10 cellular contexts compared by ENCODE assay signal in genomic region chr16:27363797-27364196, GRCh38. TPM values are rescaled to one million over a fixed set of nuclear protein-coding genes. Genes with fewer than 3 reads are reported as not detected.
DNase-seq lines count a peak whose midpoint lies in the region; ATAC-seq and TF ChIP-seq lines count a peak whose summit lies in the region.
"Had no signal": no experiment of that assay in that cellular context is flagged by ENCODE, and none has a peak within 500 bp of the region (broad histone marks: within the 10 kb centered on the region; RNA-seq: fewer than 3 reads in every experiment).

No MANE protein-coding gene starts in this region.

- H3K4me1 ChIP-seq in Caco-2 = peaks cover 30% of the 10 kb centered on the region
- peaks cover 11 to 23% of the 10 kb centered on the region in 2 donors for H3K4me1 ChIP-seq in mucosa of rectum (ENCODE audit: control insufficient read depth in 2 of 2, insufficient read depth in 2 of 2, low read length in 2 of 2)

- CTCF ChIA-PET in Caco-2 (lab: Charles Lee) = interaction anchor here (0.7 to 0.8 kb wide), 2 partner anchors 90 to 184 kb away, joined by 3 read pairs; no protein-coding TSS in a partner anchor

- H3K9me3 ChIP-seq in Caco-2 = no peaks in the 10 kb centered on the region
- no peaks in the 10 kb centered on the region for H3K9me3 ChIP-seq in mucosa of rectum (ENCODE audit: control insufficient read depth in 2 of 2, low read length in 2 of 2)

- no peak for ATAC-seq in central memory CD8-positive, alpha-beta T cell (replicated peaks; ENCODE audit: extremely low read depth, poor library complexity, severe bottlenecking)

- H3K27ac Mint-ChIP-seq in Caco-2 (ENCODE audit: unreplicated experiment) = peak overlapping the region; percentile 63
- H3K27ac Mint-ChIP-seq in central memory CD8-positive, alpha-beta T cell (ENCODE audit: low read depth) = peak overlapping the region; percentile 29

- H3K9me3 Mint-ChIP-seq in Caco-2 (ENCODE audit: unreplicated experiment) = no peaks in the 10 kb centered on the region
- H3K9me3 Mint-ChIP-seq in central memory CD8-positive, alpha-beta T cell = no peaks in the 10 kb centered on the region

- H3K9ac ChIP-seq in mucosa of rectum (ENCODE audit: low read depth in 1 of 2, low read length in 2 of 2) = no peak overlapping the region

- intact Hi-C loops in Caco-2 (cut with micrococcal nuclease; ENCODE audit: unreplicated experiment) = loop anchor here (1.0 to 5.0 kb wide), 4 partner anchors 36 to 128 kb away; partner anchors contain the start of genes IL4R and NSMCE1

- H3K4me1 Mint-ChIP-seq in Caco-2 (ENCODE audit: low read depth, unreplicated experiment) = peaks cover 26% of the 10 kb centered on the region
- peaks cover 22% of the 10 kb centered on the region for H3K4me1 Mint-ChIP-seq in central memory CD8-positive, alpha-beta T cell

- no peak overlapping the region for H3K4me3 Mint-ChIP-seq in Caco-2 (ENCODE audit: unreplicated experiment)
- no peak overlapping the region for H3K4me3 Mint-ChIP-seq in central memory CD8-positive, alpha-beta T cell

- peak overlapping the region; percentile 61 to 70 for H3K27ac ChIP-seq in mucosa of rectum (ENCODE audit: low read depth in 2 of 2, low read length in 2 of 2)
- peak overlapping the region in 1 of 2 donors; percentile 14 for H3K27ac ChIP-seq in coronary artery

- H3K27me3 Mint-ChIP-seq in Caco-2 (ENCODE audit: insufficient read depth, unreplicated experiment) = no peaks in the 10 kb centered on the region
- H3K27me3 Mint-ChIP-seq in central memory CD8-positive, alpha-beta T cell = no peaks in the 10 kb centered on the region

- DNase-seq in Caco-2 = no peak
- DNase-seq in NCI-H2029 (lab: John Stamatoyannopoulos, UW) = peak; percentile 81
- no peak for DNase-seq in central memory CD8-positive, alpha-beta T cell (ENCODE audit: low spot score in 2 of 2)
- no peak for DNase-seq in NK-92 treated with Interleukin-12 subunit alpha and Interleukin-12 subunit beta, amount 100 ng/mL, for 24 hours (lab: John Stamatoyannopoulos, UW)
- DNase-seq in medulla oblongata (ENCODE audit: extremely low spot score) = no peak
- no peak for DNase-seq in NOMO-1 (lab: John Stamatoyannopoulos, UW; ENCODE audit: unreplicated experiment in 2 of 2)
- DNase-seq in coronary artery (ENCODE audit: low spot score) = no peak
- DNase-seq: islet precursor cell, NCI-H1048 had no signal

- peaks cover 37% of the 10 kb centered on the region for H3K36me3 Mint-ChIP-seq in Caco-2 (ENCODE audit: insufficient read depth, unreplicated experiment)
- H3K36me3 Mint-ChIP-seq in central memory CD8-positive, alpha-beta T cell (ENCODE audit: insufficient read depth) = peaks cover 35% of the 10 kb centered on the region

- TF ChIP-seq CTCF in Caco-2 (IDR thresholded peaks at IDR 0.05; ENCODE audit: insufficient read depth in 1 of 2, low read depth in 1 of 2, low read length in 1 of 2, severe bottlenecking in 1 of 2, unreplicated experiment in 1 of 2) = no peak
- TF ChIP-seq CTCF in coronary artery (IDR thresholded peaks at IDR 0.05) = no peak

- H3K27me3 ChIP-seq in Caco-2 (replicated peaks; ENCODE audit: control insufficient read depth, insufficient read depth, low read length) (no peaks in the 10 kb centered on the region), mucosa of rectum (ENCODE audit: control insufficient read depth in 2 of 2, insufficient read depth in 2 of 2, low read length in 2 of 2) (peaks cover 0 to 2% of the 10 kb centered on the region in 2 donors)

- peaks cover 5% of the 10 kb centered on the region; the same call in 1 of the 2 replicates for H3K36me3 ChIP-seq in Caco-2 (ENCODE audit: control insufficient read depth, insufficient read depth, low read length)
- H3K36me3 ChIP-seq in mucosa of rectum (ENCODE audit: control insufficient read depth in 2 of 2, insufficient read depth in 2 of 2, low read length in 2 of 2) = peaks cover 35 to 40% of the 10 kb centered on the region in 2 donors

- no peak overlapping the region for H3K4me3 ChIP-seq in Caco-2 (ENCODE audit: low read depth, low read length)
- no peak overlapping the region for H3K4me3 ChIP-seq in mucosa of rectum (ENCODE audit: low read length in 2 of 2)
- H3K4me3 ChIP-seq in coronary artery = no peak overlapping the region

- no TSS peak for BruUV-seq in Caco-2 (replicated peaks; lab: Mats Ljungman, UMichigan)

- POLR2A ChIA-PET in Caco-2 (lab: Charles Lee) = no interaction called here

RNA-seq across cellular contexts. Expression of gene IL21R, which starts 38.2 kb away (rescaled TPM):
- total RNA-seq in Caco-2 (2022) = 0.07 and 0.12 TPM in 2 replicates

RNA-seq across cellular contexts. Expression of gene IL4R, which starts 50.0 kb away (rescaled TPM):
- total RNA-seq in Caco-2 (2022) = 32.6 and 34.4 TPM in 2 replicates
